ENCODE assay signal across 20 cellular contexts in the genomic region with DNA sequence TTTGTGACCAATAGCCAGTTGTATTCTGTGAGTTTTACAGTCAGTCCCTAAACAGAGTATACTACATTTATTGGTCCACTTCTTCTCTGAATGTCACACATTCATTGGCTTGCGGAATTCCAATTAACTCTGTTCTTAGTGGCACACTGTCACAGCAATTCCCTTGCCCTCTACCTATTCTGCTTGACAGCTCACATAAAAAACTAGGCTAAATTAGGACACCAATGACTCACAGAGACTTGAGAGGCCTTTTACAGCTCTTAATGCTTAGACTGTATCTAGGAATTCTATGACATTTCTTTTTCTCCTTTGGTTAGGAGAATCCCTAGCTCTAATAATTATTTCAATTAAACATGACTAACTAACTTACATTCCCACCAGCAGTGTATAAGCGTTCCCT.
DNase-seq lines count a peak whose midpoint lies in the region; ATAC-seq, FAIRE-seq and TF ChIP-seq lines count a peak whose summit lies in the region.
"Had no signal": no experiment of that assay in that cellular context is flagged by ENCODE, and none has a peak within 500 bp of the region (broad histone marks: within the 10 kb centered on the region; RNA-seq: fewer than 3 reads in every experiment).

No MANE protein-coding gene starts in this region.

- H3K27me3 ChIP-seq in bronchial epithelial cell (ENCODE audit: control insufficient read depth, insufficient read depth, low read length) (no peaks in the 10 kb centered on the region), vagina (no peaks in the 10 kb centered on the region)
- H3K27me3 ChIP-seq: esophagus squamous epithelium had no signal

- H3K36me3 ChIP-seq in bronchial epithelial cell (ENCODE audit: control insufficient read depth, insufficient read depth, low read length) (no peaks in the 10 kb centered on the region), vagina (no peaks in the 10 kb centered on the region)
- H3K36me3 ChIP-seq: esophagus squamous epithelium, HAP-1 had no signal

- no peaks in the 10 kb centered on the region for H3K9me3 Mint-ChIP-seq in HFFc6
- H3K9me3 Mint-ChIP-seq: activated naive CD8-positive, alpha-beta T cell treated with anti-CD3 and anti-CD28 coated beads for 36 hours had no signal

- no peak for TF ChIP-seq POLR2A in vagina (IDR thresholded peaks at IDR 0.05)

- H3K4me3 Mint-ChIP-seq in HFFc6 = no peak overlapping the region
- H3K4me3 Mint-ChIP-seq: activated naive CD8-positive, alpha-beta T cell treated with anti-CD3 and anti-CD28 coated beads for 36 hours; CD8-positive, alpha-beta memory T cell had no signal

- intact Hi-C loops in vagina (cut with DNase I) = no loop called here

- H3K4me3 ChIP-seq in bronchial epithelial cell (ENCODE audit: low read depth, low read length) = no peak overlapping the region
- H3K4me3 ChIP-seq in vagina = no peak overlapping the region
- H3K4me3 ChIP-seq: esophagus squamous epithelium, HAP-1 had no signal

- peaks cover 29% of the 10 kb centered on the region for H3K4me1 Mint-ChIP-seq in HFFc6 (ENCODE audit: low read depth)
- H3K4me1 Mint-ChIP-seq: activated naive CD8-positive, alpha-beta T cell treated with anti-CD3 and anti-CD28 coated beads for 36 hours; CD8-positive, alpha-beta memory T cell had no signal

- H3K27ac ChIP-seq in vagina = no peak overlapping the region
- H3K27ac ChIP-seq: esophagus squamous epithelium had no signal

- H3K4me1 ChIP-seq in vagina = no peaks in the 10 kb centered on the region
- H3K4me1 ChIP-seq: esophagus squamous epithelium, HAP-1 had no signal

- no peak for FAIRE-seq in bronchial epithelial cell (lab: Jason Lieb, UNC)

- no peak for ATAC-seq in HG02840 (IDR thresholded peaks at IDR 0.05; ENCODE audit: low FRiP score, unreplicated experiment)
- ATAC-seq in HG03432 (IDR thresholded peaks at IDR 0.05; ENCODE audit: unreplicated experiment) = no peak
- no peak for ATAC-seq in left lobe of liver
- ATAC-seq: Panc1, SK-N-SH treated with all-trans-retinoic acid at 6 μM for 48 hours had no signal

- peak; percentile 7 for DNase-seq in AG08395 (ENCODE audit: low spot score)
- DNase-seq in HFFc6 = peak; percentile 68
- DNase-seq in bronchial epithelial cell (ENCODE audit: low read depth) = peak; percentile 24
- DNase-seq in left kidney (ENCODE audit: low read depth, low spot score) = peak; percentile 36
- no peak for DNase-seq in left lobe of liver (ENCODE audit: low spot score)
- DNase-seq in vagina (ENCODE audit: extremely low spot score in 2 of 2) = no peak
- DNase-seq: activated CD4-positive, CD25-positive, alpha-beta regulatory T cell treated with anti-CD3 and anti-CD28 coated beads, Interleukin-2, amount 50 U/mL, for 72 hours; activated naive CD8-positive, alpha-beta T cell treated with anti-CD3 and anti-CD28 coated beads for 36 hours; CD8-positive, alpha-beta memory T cell; esophagus squamous epithelium; hippocampal formation; Kasumi-1; left cardiac atrium; stimulated activated CD4-positive, alpha-beta T cell treated with anti-CD3 and anti-CD28 coated beads, Interleukin-2, amount 100 ng/mL, for 24 hours; T-helper 9 cell had no signal

- H3K27ac Mint-ChIP-seq in HFFc6 = peak overlapping the region; percentile 23; the same call in 1 of the 2 replicates
- H3K27ac Mint-ChIP-seq: activated naive CD8-positive, alpha-beta T cell treated with anti-CD3 and anti-CD28 coated beads for 36 hours; CD8-positive, alpha-beta memory T cell had no signal

- no peaks in the 10 kb centered on the region for H3K27me3 Mint-ChIP-seq in HFFc6 (ENCODE audit: insufficient read depth)
- H3K27me3 Mint-ChIP-seq: activated naive CD8-positive, alpha-beta T cell treated with anti-CD3 and anti-CD28 coated beads for 36 hours; CD8-positive, alpha-beta memory T cell had no signal

- H3K9me3 ChIP-seq in vagina = no peaks in the 10 kb centered on the region
- H3K9me3 ChIP-seq: esophagus squamous epithelium, HAP-1 had no signal

- no peaks in the 10 kb centered on the region; the same call in 1 of the 2 replicates for H3K36me3 Mint-ChIP-seq in HFFc6 (ENCODE audit: low read depth)
- H3K36me3 Mint-ChIP-seq: activated naive CD8-positive, alpha-beta T cell treated with anti-CD3 and anti-CD28 coated beads for 36 hours; CD8-positive, alpha-beta memory T cell had no signal

- TF ChIP-seq CTCF in HFFc6 (IDR thresholded peaks at IDR 0.05) (no peak), bronchial epithelial cell (IDR thresholded peaks at IDR 0.05; ENCODE audit: insufficient read depth, low read length, severe bottlenecking) (no peak), vagina (IDR thresholded peaks at IDR 0.05) (no peak)

Comparison
In these comparisons a context has a peak if more than half of its experiments do, and no peak if none do; other contexts are left out.
1. DNase-seq: peak in AG08395 (single experiment), HFFc6 (single experiment), bronchial epithelial cell (single experiment) and left kidney (single experiment); none in left lobe of liver (single experiment) and vagina (0 of 2).